Comparison of ENCODE assay signal across 34 cellular contexts in the genomic region with DNA sequence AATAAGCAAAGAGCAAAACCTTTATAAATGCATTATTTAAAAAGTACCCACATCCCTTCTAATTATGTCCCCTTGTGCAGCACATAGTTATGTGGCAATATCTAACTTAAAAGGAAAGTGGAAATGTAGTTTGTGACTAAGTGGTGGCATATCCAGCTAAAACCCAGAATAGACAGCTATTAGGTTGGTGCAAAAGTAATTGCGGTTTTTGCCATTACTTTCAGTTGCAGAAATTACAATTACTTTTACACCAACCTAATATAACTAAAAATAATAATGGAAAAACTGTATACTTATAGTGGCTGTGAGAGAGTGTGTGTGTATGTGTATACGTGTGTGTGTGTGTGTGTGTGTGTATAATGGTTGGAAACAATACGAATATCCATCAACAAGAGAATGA.
"Had no signal": no experiment of that assay in that cellular context is flagged by ENCODE, and none has a peak within 500 bp of the region (broad histone marks: within the 10 kb centered on the region; RNA-seq: fewer than 3 reads in every experiment).

No MANE protein-coding gene starts in this region.

- H3K36me3 ChIP-seq: MG63 had no signal

- DNase-seq: Karpas-422, Kasumi-1, MG63, MM.1S, MV-4-11, NCI-H1048, NCI-H1092, NCI-H1092 treated with DMSO at 0.1 percent for 48 hours, NCI-H1105, NCI-H1105 treated with DMSO at 0.1 percent for 48 hours, NCI-H1417, NCI-H1417 treated with DMSO at 0.1 percent for 48 hours, NCI-H1436, NCI-H1436 treated with DMSO at 0.1 percent for 48 hours, NCI-H146, NCI-H1694, NCI-H1694 treated with DMSO at 0.1 percent for 48 hours, NCI-H187, NCI-H187 treated with DMSO at 0.1 percent for 48 hours, NCI-H1930, NCI-H2029, NCI-H2029 treated with DMSO at 0.1 percent for 48 hours, NCI-H2081, NCI-H2081 treated with DMSO at 0.1 percent for 48 hours, NCI-H2107, NCI-H2171, NCI-H2171 treated with DMSO at 0.1 percent for 48 hours, NCI-H2227 treated with DMSO at 0.1 percent for 48 hours, NCI-H226, NCI-H345, NCI-H446, NCI-H446 treated with DMSO at 0.1 percent for 48 hours, NCI-H510A, NCI-H510A treated with DMSO at 0.1 percent for 48 hours had no signal

- H3K9me3 ChIP-seq: MG63 had no signal

- H3K4me3 ChIP-seq: MG63 had no signal

- H3K27me3 ChIP-seq: MG63 had no signal
